ENCODE assay signal across 13 cellular contexts in the genomic region with DNA sequence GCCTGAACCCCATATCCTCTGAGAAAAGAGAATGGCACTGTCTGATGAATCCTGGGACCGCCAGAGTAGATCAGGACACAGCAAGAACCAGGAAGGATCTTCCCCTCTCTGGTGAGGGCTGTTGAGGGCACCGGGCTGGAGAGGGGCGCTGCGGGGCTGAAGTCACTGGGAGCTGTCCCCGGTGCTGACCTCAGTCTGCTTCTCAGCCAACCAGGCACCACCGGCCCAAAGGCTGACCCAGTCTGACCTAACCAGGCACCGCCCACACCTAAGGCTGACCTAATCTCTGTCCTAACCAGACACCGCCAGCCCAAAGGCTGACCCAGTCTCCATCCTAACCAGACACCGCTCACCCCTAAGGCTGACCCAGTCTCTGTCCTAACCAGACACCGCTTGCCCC.
DNase-seq lines count a peak whose midpoint lies in the region; ATAC-seq, FAIRE-seq and TF ChIP-seq lines count a peak whose summit lies in the region.
"Had no signal": no experiment of that assay in that cellular context is flagged by ENCODE, and none has a peak within 500 bp of the region (broad histone marks: within the 10 kb centered on the region; RNA-seq: fewer than 3 reads in every experiment).

No MANE protein-coding gene starts in this region.

- in situ Hi-C loops in brain microvascular endothelial cell (cut with HindIII; ENCODE audit: low pct_ligation_motif_present, low sequenced_read_pairs), result no loop called here

- TF ChIP-seq POLR2A in Peyer's patch (IDR thresholded peaks at IDR 0.05), result no peak

- FAIRE-seq in kidney (lab: Jason Lieb, UNC), result no peak

- CTCF ChIA-PET in Caco-2 (lab: Charles Lee), result no interaction called here

- H3K36me3 ChIP-seq in Caco-2 (ENCODE audit: control insufficient read depth, insufficient read depth, low read length) (no peaks in the 10 kb centered on the region), brain microvascular endothelial cell (replicated peaks) (no peaks in the 10 kb centered on the region), Peyer's patch (no peaks in the 10 kb centered on the region), kidney (ENCODE audit: control insufficient read depth in 1 of 2, insufficient read depth in 2 of 2, low read length in 2 of 2) (no peaks in the 10 kb centered on the region)
- H3K36me3 ChIP-seq: BLaER1, colonic mucosa, HAP-1 had no signal

- DNase-seq in Caco-2 (peak; percentile 56 to 72), HuH-7.5 (ENCODE audit: low spot score) (peak; percentile 42), brain microvascular endothelial cell (peak; percentile 11), lung microvascular endothelial cell (ENCODE audit: low read depth in 2 of 2) (peak; percentile 27 to 34), Peyer's patch (no peak), DMS 273 treated with DMSO at 0.1 percent for 48 hours (lab: John Stamatoyannopoulos, UW) (no peak), kidney (no peak)
- no peak for DNase-seq in activated naive CD4-positive, alpha-beta T cell treated with anti-CD3 and anti-CD28 coated beads, Interleukin-2, amount 50 U/mL, for 72 hours (ENCODE audit: low spot score in 2 of 2)
- DNase-seq: colonic mucosa, NCI-H1092 treated with DMSO at 0.1 percent for 48 hours had no signal

- POLR2A ChIA-PET in Caco-2 (lab: Charles Lee), result no interaction called here

- no peaks in the 10 kb centered on the region for H3K27me3 ChIP-seq in Caco-2 (replicated peaks; ENCODE audit: control insufficient read depth, insufficient read depth, low read length)
- no peaks in the 10 kb centered on the region for H3K27me3 ChIP-seq in brain microvascular endothelial cell (replicated peaks)
- no peaks in the 10 kb centered on the region for H3K27me3 ChIP-seq in Peyer's patch
- H3K27me3 ChIP-seq: BLaER1, colonic mucosa had no signal

- intact Hi-C loops in Caco-2 (cut with micrococcal nuclease; ENCODE audit: unreplicated experiment), result no loop called here
- intact Hi-C loops in kidney (cut with DNase I), result no loop called here

- TF ChIP-seq CTCF in Caco-2 (IDR thresholded peaks at IDR 0.05; ENCODE audit: insufficient read depth in 1 of 2, low read depth in 1 of 2, low read length in 1 of 2, severe bottlenecking in 1 of 2, unreplicated experiment in 1 of 2), result no peak
- TF ChIP-seq CTCF in brain microvascular endothelial cell (IDR thresholded peaks at IDR 0.05; ENCODE audit: low read depth, low read length, missing control alignments), result no peak
- TF ChIP-seq CTCF in Peyer's patch (IDR thresholded peaks at IDR 0.05), result no peak
- no peak for TF ChIP-seq CTCF in kidney (IDR thresholded peaks at IDR 0.05; ENCODE audit: borderline replicate concordance, extremely low read depth, insufficient read depth)

- no peaks in the 10 kb centered on the region for H3K36me3 Mint-ChIP-seq in Caco-2 (ENCODE audit: insufficient read depth, unreplicated experiment)
- peaks cover 0 to 10% of the 10 kb centered on the region in 2 donors for H3K36me3 Mint-ChIP-seq in activated naive CD4-positive, alpha-beta T cell treated with anti-CD3 and anti-CD28 coated beads, Interleukin-2, amount 50 U/mL, for 72 hours

- H3K4me1 ChIP-seq in Caco-2, result no peaks in the 10 kb centered on the region
- no peaks in the 10 kb centered on the region for H3K4me1 ChIP-seq in Peyer's patch
- no peaks in the 10 kb centered on the region for H3K4me1 ChIP-seq in kidney (ENCODE audit: control insufficient read depth in 1 of 2, insufficient read depth in 1 of 2, low read depth in 1 of 2, low read length in 2 of 2)
- H3K4me1 ChIP-seq: BLaER1, colonic mucosa, HAP-1 had no signal

- H3K9me3 ChIP-seq in Caco-2 (no peaks in the 10 kb centered on the region), Peyer's patch (no peaks in the 10 kb centered on the region), kidney (ENCODE audit: control insufficient read depth in 1 of 2, low read length in 2 of 2) (no peaks in the 10 kb centered on the region)
- H3K9me3 ChIP-seq: colonic mucosa, HAP-1 had no signal

- peaks cover 15% of the 10 kb centered on the region for H3K27me3 Mint-ChIP-seq in Caco-2 (ENCODE audit: insufficient read depth, unreplicated experiment)

- no peaks in the 10 kb centered on the region for H3K9me3 Mint-ChIP-seq in Caco-2 (ENCODE audit: unreplicated experiment)
- peaks cover 0 to 10% of the 10 kb centered on the region in 2 donors for H3K9me3 Mint-ChIP-seq in activated naive CD4-positive, alpha-beta T cell treated with anti-CD3 and anti-CD28 coated beads, Interleukin-2, amount 50 U/mL, for 72 hours

- no peak overlapping the region for H3K9ac ChIP-seq in kidney (ENCODE audit: low read length in 2 of 2)
- H3K9ac ChIP-seq: BLaER1 had no signal

- H3K27ac ChIP-seq in brain microvascular endothelial cell (no peak overlapping the region), Peyer's patch (no peak overlapping the region), kidney (ENCODE audit: low read depth in 2 of 2, low read length in 2 of 2) (no peak overlapping the region)
- H3K27ac ChIP-seq: BLaER1, colonic mucosa had no signal

- H3K27ac Mint-ChIP-seq in Caco-2 (ENCODE audit: unreplicated experiment), result no peak overlapping the region
- H3K27ac Mint-ChIP-seq in activated naive CD4-positive, alpha-beta T cell treated with anti-CD3 and anti-CD28 coated beads, Interleukin-2, amount 50 U/mL, for 72 hours, result no peak overlapping the region

- H3K4me1 Mint-ChIP-seq in Caco-2 (ENCODE audit: low read depth, unreplicated experiment), result no peaks in the 10 kb centered on the region

- no peak overlapping the region for H3K4me3 Mint-ChIP-seq in Caco-2 (ENCODE audit: unreplicated experiment)

- H3K4me3 ChIP-seq in Caco-2 (ENCODE audit: low read depth, low read length) (no peak overlapping the region), brain microvascular endothelial cell (ENCODE audit: low read depth, low read length) (no peak overlapping the region), Peyer's patch (no peak overlapping the region), kidney (ENCODE audit: low read length in 2 of 2) (no peak overlapping the region)
- H3K4me3 ChIP-seq: BLaER1, colonic mucosa, HAP-1 had no signal

- ATAC-seq in activated naive CD4-positive, alpha-beta T cell treated with anti-CD3 and anti-CD28 coated beads, Interleukin-2, amount 50 U/mL, for 72 hours, result no peak
- ATAC-seq: activated CD4-positive, CD25-positive, alpha-beta regulatory T cell treated with anti-CD3 and anti-CD28 coated beads, Interleukin-2, amount 50 U/mL, for 24 hours had no signal

- no TSS peak for BruUV-seq in Caco-2 (replicated peaks; lab: Mats Ljungman, UMichigan)

Comparison
In these comparisons a context has a peak if more than half of its experiments do, and no peak if none do; other contexts are left out.
1. DNase-seq: peak in Caco-2 (2 of 2), HuH-7.5 (single experiment), brain microvascular endothelial cell (single experiment) and lung microvascular endothelial cell (2 of 2); none in Peyer's patch (0 of 3), DMS 273 treated with DMSO at 0.1 percent for 48 hours (single experiment), activated naive CD4-positive, alpha-beta T cell treated with anti-CD3 and anti-CD28 coated beads, Interleukin-2, amount 50 U/mL, for 72 hours (0 of 2) and kidney (single experiment).